8 cellular contexts compared by ENCODE assay signal in genomic region chr2:221573430-221574230, GRCh38. TPM values are rescaled to one million over a fixed set of nuclear protein-coding genes. Genes with fewer than 3 reads are reported as not detected.
DNase-seq lines count a peak whose midpoint lies in the region; ATAC-seq and TF ChIP-seq lines count a peak whose summit lies in the region.

No MANE protein-coding gene starts in this region.

- H3K9ac ChIP-seq in SK-N-MC (ENCODE audit: insufficient read length) = peak overlapping the region; percentile 80

- H3K9me3 Mint-ChIP-seq in activated naive CD4-positive, alpha-beta T cell treated with anti-CD3 and anti-CD28 coated beads, Interleukin-2, amount 50 U/mL, for 72 hours = no peaks in the 10 kb centered on the region
- H3K9me3 Mint-ChIP-seq in osteocyte (ENCODE audit: unreplicated experiment) = no peaks in the 10 kb centered on the region

- H3K9me3 ChIP-seq in HAP-1 (no peaks in the 10 kb centered on the region), SK-N-MC (ENCODE audit: low read depth, low read length) (no peaks in the 10 kb centered on the region), thymus (ENCODE audit: control insufficient read depth) (no peaks in the 10 kb centered on the region)

- peaks cover 21% of the 10 kb centered on the region for H3K4me1 ChIP-seq in HAP-1
- peaks cover 13% of the 10 kb centered on the region for H3K4me1 ChIP-seq in thymus (ENCODE audit: control insufficient read depth, insufficient read depth, low read length)

- peak; percentile 98 for TF ChIP-seq CTCF in osteocyte (IDR thresholded peaks at IDR 0.05)

- peaks cover 49% of the 10 kb centered on the region for H3K27me3 Mint-ChIP-seq in osteocyte (ENCODE audit: unreplicated experiment)

- H3K27me3 ChIP-seq in HAP-1 (ENCODE audit: low read depth) (no peaks in the 10 kb centered on the region), thymus (ENCODE audit: control insufficient read depth, insufficient read depth) (peaks cover 47% of the 10 kb centered on the region)

- no peaks in the 10 kb centered on the region for H3K36me3 ChIP-seq in HAP-1 (replicated peaks)
- H3K36me3 ChIP-seq in SK-N-MC (ENCODE audit: insufficient read depth, low read length) = peaks cover 8% of the 10 kb centered on the region; the same call in 1 of the 2 replicates
- H3K36me3 ChIP-seq in thymus (ENCODE audit: control insufficient read depth, insufficient read depth) = no peaks in the 10 kb centered on the region

- H3K36me3 Mint-ChIP-seq in activated naive CD4-positive, alpha-beta T cell treated with anti-CD3 and anti-CD28 coated beads, Interleukin-2, amount 50 U/mL, for 72 hours = peaks cover 0 to 24% of the 10 kb centered on the region in 2 donors
- H3K36me3 Mint-ChIP-seq in osteocyte (ENCODE audit: unreplicated experiment) = peaks cover 3% of the 10 kb centered on the region

- H3K27ac Mint-ChIP-seq in activated naive CD4-positive, alpha-beta T cell treated with anti-CD3 and anti-CD28 coated beads, Interleukin-2, amount 50 U/mL, for 72 hours = peak overlapping the region in 1 of 2 donors; percentile 88
- H3K27ac Mint-ChIP-seq in osteocyte (ENCODE audit: unreplicated experiment) = no peak overlapping the region

- peaks cover 36% of the 10 kb centered on the region for H3K4me1 Mint-ChIP-seq in osteocyte (ENCODE audit: unreplicated experiment)

- H3K27ac ChIP-seq in SK-N-MC (0 out of 2 replicates have a peak overlapping the region, but pooled peaks have one; percentile 66), thymus (ENCODE audit: low read depth) (peak overlapping the region; percentile 77)

- peak overlapping the region; percentile 79 for H3K4me3 ChIP-seq in HAP-1
- H3K4me3 ChIP-seq in SK-N-MC = peak overlapping the region; percentile 95
- peak overlapping the region; percentile 74 for H3K4me3 ChIP-seq in thymus (ENCODE audit: low read length)

- WGBS in thymus = 1% methylated on average over 63 of the region's 63 CpGs

- ATAC-seq in activated naive CD4-positive, alpha-beta T cell treated with anti-CD3 and anti-CD28 coated beads, Interleukin-2, amount 50 U/mL, for 72 hours = peak; percentile 59 to 68

- peak; percentile 35 for DNase-seq in GDM1 (lab: John Stamatoyannopoulos, UW)
- DNase-seq in HAP-1 (ENCODE audit: low spot score in 2 of 2) = peak; percentile 82 to 94
- peak; percentile 82 for DNase-seq in M059J (ENCODE audit: low read depth)
- no peak for DNase-seq in SK-N-MC (ENCODE audit: low read depth, low spot score)
- peak; percentile 82 to 89 for DNase-seq in activated naive CD4-positive, alpha-beta T cell treated with anti-CD3 and anti-CD28 coated beads, Interleukin-2, amount 50 U/mL, for 72 hours (ENCODE audit: low spot score in 2 of 2)
- DNase-seq in head of caudate nucleus = peak; percentile 74 to 97 (median 91)
- peak; percentile 96 for DNase-seq in osteocyte (ENCODE audit: extremely low spot score, unreplicated experiment)

- peak overlapping the region; percentile 98 for H3K4me3 Mint-ChIP-seq in osteocyte (ENCODE audit: unreplicated experiment)

- in situ Hi-C loops in HAP-1 (cut with MboI; ENCODE audit: low sequenced_read_pairs) = loop anchor here (5.0 to 10.0 kb wide), 2 partner anchors 391 to 886 kb away; no protein-coding TSS in a partner anchor

- intact Hi-C loops in head of caudate nucleus (cut with DNase I) = loop anchor here (2.0 to 5.0 kb wide), 2 partner anchors 887 to 1841 kb away; no protein-coding TSS in a partner anchor

RNA-seq across cellular contexts. Expression of gene EPHA4, which starts 1.5 kb away (rescaled TPM):
- 5.7 and 18.0 TPM in 2 replicates for total RNA-seq in M059J (2014; rRNA removed; shearing (Covaris generic))
- 1 to 10 TPM in 1 of 2 donors, under 1 TPM in 1; 0.73 to 5.2 TPM for total RNA-seq in activated naive CD4-positive, alpha-beta T cell treated with anti-CD3 and anti-CD28 coated beads, Interleukin-2, amount 50 U/mL, for 72 hours
- 16.7 and 16.8 TPM in 2 replicates for total RNA-seq in osteocyte
- 7.8 TPM for polyA plus RNA-seq in thymus
